Comparison of ENCODE assay signal across 1 cellular context in the genomic region with DNA sequence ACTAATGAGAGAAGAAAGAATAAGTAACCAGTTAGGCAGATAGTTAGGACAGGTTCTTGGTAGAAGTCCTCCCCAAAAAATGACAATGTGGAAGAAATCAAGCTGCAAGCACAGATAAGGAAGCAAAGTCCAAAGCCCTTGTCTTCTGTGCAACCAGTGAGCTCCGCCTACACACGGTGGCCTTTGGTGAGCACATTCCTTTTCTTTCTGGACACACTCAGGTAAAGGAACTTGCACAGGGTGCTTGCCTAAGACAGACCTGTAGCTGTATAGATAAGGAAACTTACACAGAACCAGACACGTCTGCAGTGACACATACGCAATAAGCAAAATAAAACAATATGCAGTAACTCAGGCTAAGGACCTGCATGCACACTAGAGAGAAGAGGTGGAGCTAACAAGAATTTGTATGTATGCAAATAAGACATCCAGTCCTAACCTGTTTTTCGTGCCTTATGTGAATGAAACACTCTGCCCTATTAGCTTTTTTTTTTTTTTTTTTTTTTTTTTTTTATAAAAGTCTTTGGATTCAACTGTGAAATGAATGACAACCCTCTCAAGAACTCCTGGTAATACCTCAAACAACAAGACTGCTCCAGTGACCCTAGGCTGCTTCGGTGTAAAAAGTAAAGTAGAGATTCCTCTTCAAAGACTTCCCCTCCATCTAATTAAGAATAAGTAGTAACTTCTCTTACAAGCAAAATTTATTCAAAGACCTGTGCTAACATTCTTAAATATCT.
TF ChIP-seq lines count a peak whose summit lies in the region.

No MANE protein-coding gene starts in this region.

TF ChIP-seq in HepG2, 621 proteins besides CTCF, POLR2A, EP300 and RAD21 (continued from another document and continues in another):
- TF ChIP-seq CSRNP2 (CRISPR knock-in tag; conservative IDR thresholded peaks at IDR 0.05; ENCODE audit: low read depth) (no peak), ZNF24 (IDR thresholded peaks at IDR 0.05) (no peak), SMYD3 (CRISPR knock-in tag; IDR thresholded peaks at IDR 0.05) (no peak), FOSL1 (CRISPR knock-in tag; IDR thresholded peaks at IDR 0.05; ENCODE audit: borderline replicate concordance) (no peak), ZNF749 (CRISPR knock-in tag; IDR thresholded peaks at IDR 0.05; ENCODE audit: borderline replicate concordance) (no peak), TIGD3 (CRISPR knock-in tag; IDR thresholded peaks at IDR 0.05; ENCODE audit: borderline replicate concordance) (no peak), ZNF354B (CRISPR knock-in tag; IDR thresholded peaks at IDR 0.05) (no peak), ZNF282 (IDR thresholded peaks at IDR 0.05; ENCODE audit: partially characterized antibody) (no peak), ZNF460 (CRISPR knock-in tag; IDR thresholded peaks at IDR 0.05; ENCODE audit: borderline replicate concordance) (no peak; the same call in 1 of the 2 replicates), ZNF784 (CRISPR knock-in tag; IDR thresholded peaks at IDR 0.05; ENCODE audit: borderline replicate concordance) (no peak), ZNF780A (CRISPR knock-in tag; IDR thresholded peaks at IDR 0.05) (no peak), ZNF850 (CRISPR knock-in tag; conservative IDR thresholded peaks at IDR 0.05) (no peak), ZNF446 (CRISPR knock-in tag; IDR thresholded peaks at IDR 0.05) (no peak), SCMH1 (CRISPR knock-in tag; IDR thresholded peaks at IDR 0.05; ENCODE audit: borderline replicate concordance) (no peak), NFYB (CRISPR knock-in tag; IDR thresholded peaks at IDR 0.05) (no peak), ATRX (CRISPR knock-in tag; IDR thresholded peaks at IDR 0.05; ENCODE audit: borderline replicate concordance) (no peak), ZNF766 (CRISPR knock-in tag; IDR thresholded peaks at IDR 0.05; ENCODE audit: borderline replicate concordance) (no peak), YEATS2 (CRISPR knock-in tag; IDR thresholded peaks at IDR 0.05; ENCODE audit: borderline replicate concordance) (no peak), ZFP36L2 (CRISPR knock-in tag; IDR thresholded peaks at IDR 0.05) (no peak), HDAC6 (IDR thresholded peaks at IDR 0.05; ENCODE audit: low read depth, low read length) (no peak), PITX1 (CRISPR knock-in tag; IDR thresholded peaks at IDR 0.05) (peak; percentile 54; the same call in 1 of the 2 replicates), NFYC (CRISPR knock-in tag; IDR thresholded peaks at IDR 0.05) (no peak), TERF1 (CRISPR knock-in tag; IDR thresholded peaks at IDR 0.05) (no peak), SOX13 (IDR thresholded peaks at IDR 0.05) (peak; percentile 55; the same call in 1 of the 2 replicates), SOX13 (CRISPR knock-in tag; conservative IDR thresholded peaks at IDR 0.05 in 1 of 2, IDR thresholded peaks at IDR 0.05 in 1 of 2) (peak in 1 of 2 experiments; percentile 91; a peak in 2 of 4 replicates), AFF4 (CRISPR knock-in tag; IDR thresholded peaks at IDR 0.05) (no peak), ZSCAN30 (CRISPR knock-in tag; IDR thresholded peaks at IDR 0.05) (no peak), RFX5 (IDR thresholded peaks at IDR 0.05; ENCODE audit: low read depth, low read length) (no peak), MAX (IDR thresholded peaks at IDR 0.05) (peak; percentile 67), HCFC1 (IDR thresholded peaks at IDR 0.05; ENCODE audit: low read depth, low read length) (no peak), ZNF546 (CRISPR knock-in tag; conservative IDR thresholded peaks at IDR 0.05) (no peak)
- TF ChIP-seq, protein P1, sequence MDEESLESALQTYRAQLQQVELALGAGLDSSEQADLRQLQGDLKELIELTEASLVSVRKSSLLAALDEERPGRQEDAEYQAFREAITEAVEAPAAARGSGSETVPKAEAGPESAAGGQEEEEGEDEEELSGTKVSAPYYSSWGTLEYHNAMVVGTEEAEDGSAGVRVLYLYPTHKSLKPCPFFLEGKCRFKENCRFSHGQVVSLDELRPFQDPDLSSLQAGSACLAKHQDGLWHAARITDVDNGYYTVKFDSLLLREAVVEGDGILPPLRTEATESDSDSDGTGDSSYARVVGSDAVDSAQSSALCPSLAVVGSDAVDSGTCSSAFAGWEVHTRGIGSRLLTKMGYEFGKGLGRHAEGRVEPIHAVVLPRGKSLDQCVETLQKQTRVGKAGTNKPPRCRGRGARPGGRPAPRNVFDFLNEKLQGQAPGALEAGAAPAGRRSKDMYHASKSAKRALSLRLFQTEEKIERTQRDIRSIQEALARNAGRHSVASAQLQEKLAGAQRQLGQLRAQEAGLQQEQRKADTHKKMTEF (CRISPR knock-in tag; IDR thresholded peaks at IDR 0.05): 0 out of 2 replicates have a peak, but pooled peaks have one; percentile 25
- TF ChIP-seq, protein P2, sequence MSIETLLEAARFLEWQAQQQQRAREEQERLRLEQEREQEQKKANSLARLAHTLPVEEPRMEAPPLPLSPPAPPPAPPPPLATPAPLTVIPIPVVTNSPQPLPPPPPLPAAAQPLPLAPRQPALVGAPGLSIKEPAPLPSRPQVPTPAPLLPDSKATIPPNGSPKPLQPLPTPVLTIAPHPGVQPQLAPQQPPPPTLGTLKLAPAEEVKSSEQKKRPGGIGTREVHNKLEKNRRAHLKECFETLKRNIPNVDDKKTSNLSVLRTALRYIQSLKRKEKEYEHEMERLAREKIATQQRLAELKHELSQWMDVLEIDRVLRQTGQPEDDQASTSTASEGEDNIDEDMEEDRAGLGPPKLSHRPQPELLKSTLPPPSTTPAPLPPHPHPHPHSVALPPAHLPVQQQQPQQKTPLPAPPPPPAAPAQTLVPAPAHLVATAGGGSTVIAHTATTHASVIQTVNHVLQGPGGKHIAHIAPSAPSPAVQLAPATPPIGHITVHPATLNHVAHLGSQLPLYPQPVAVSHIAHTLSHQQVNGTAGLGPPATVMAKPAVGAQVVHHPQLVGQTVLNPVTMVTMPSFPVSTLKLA (IDR thresholded peaks at IDR 0.05): no peak
- TF ChIP-seq, protein P3, sequence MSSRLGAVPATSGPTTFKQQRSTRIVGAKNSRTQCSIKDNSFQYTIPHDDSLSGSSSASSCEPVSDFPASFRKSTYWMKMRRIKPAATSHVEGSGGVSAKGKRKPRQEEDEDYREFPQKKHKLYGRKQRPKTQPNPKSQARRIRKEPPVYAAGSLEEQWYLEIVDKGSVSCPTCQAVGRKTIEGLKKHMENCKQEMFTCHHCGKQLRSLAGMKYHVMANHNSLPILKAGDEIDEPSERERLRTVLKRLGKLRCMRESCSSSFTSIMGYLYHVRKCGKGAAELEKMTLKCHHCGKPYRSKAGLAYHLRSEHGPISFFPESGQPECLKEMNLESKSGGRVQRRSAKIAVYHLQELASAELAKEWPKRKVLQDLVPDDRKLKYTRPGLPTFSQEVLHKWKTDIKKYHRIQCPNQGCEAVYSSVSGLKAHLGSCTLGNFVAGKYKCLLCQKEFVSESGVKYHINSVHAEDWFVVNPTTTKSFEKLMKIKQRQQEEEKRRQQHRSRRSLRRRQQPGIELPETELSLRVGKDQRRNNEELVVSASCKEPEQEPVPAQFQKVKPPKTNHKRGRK (CRISPR knock-in tag; IDR thresholded peaks at IDR 0.05): no peak
- TF ChIP-seq, protein P4, sequence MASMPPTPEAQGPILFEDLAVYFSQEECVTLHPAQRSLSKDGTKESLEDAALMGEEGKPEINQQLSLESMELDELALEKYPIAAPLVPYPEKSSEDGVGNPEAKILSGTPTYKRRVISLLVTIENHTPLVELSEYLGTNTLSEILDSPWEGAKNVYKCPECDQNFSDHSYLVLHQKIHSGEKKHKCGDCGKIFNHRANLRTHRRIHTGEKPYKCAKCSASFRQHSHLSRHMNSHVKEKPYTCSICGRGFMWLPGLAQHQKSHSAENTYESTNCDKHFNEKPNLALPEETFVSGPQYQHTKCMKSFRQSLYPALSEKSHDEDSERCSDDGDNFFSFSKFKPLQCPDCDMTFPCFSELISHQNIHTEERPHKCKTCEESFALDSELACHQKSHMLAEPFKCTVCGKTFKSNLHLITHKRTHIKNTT (CRISPR knock-in tag; IDR thresholded peaks at IDR 0.05): no peak
- TF ChIP-seq, protein P5, sequence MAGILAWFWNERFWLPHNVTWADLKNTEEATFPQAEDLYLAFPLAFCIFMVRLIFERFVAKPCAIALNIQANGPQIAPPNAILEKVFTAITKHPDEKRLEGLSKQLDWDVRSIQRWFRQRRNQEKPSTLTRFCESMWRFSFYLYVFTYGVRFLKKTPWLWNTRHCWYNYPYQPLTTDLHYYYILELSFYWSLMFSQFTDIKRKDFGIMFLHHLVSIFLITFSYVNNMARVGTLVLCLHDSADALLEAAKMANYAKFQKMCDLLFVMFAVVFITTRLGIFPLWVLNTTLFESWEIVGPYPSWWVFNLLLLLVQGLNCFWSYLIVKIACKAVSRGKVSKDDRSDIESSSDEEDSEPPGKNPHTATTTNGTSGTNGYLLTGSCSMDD (CRISPR knock-in tag; IDR thresholded peaks at IDR 0.05): no peak
- TF ChIP-seq, protein P6, sequence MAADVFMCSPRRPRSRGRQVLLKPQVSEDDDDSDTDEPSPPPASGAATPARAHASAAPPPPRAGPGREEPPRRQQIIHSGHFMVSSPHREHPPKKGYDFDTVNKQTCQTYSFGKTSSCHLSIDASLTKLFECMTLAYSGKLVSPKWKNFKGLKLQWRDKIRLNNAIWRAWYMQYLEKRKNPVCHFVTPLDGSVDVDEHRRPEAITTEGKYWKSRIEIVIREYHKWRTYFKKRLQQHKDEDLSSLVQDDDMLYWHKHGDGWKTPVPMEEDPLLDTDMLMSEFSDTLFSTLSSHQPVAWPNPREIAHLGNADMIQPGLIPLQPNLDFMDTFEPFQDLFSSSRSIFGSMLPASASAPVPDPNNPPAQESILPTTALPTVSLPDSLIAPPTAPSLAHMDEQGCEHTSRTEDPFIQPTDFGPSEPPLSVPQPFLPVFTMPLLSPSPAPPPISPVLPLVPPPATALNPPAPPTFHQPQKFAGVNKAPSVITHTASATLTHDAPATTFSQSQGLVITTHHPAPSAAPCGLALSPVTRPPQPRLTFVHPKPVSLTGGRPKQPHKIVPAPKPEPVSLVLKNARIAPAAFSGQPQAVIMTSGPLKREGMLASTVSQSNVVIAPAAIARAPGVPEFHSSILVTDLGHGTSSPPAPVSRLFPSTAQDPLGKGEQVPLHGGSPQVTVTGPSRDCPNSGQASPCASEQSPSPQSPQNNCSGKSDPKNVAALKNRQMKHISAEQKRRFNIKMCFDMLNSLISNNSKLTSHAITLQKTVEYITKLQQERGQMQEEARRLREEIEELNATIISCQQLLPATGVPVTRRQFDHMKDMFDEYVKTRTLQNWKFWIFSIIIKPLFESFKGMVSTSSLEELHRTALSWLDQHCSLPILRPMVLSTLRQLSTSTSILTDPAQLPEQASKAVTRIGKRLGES (CRISPR knock-in tag; IDR thresholded peaks at IDR 0.05; ENCODE audit: borderline replicate concordance): no peak
